8 cellular contexts compared by ENCODE assay signal in genomic region chr12:42097971-42098370, GRCh38. TPM values are rescaled to one million over a fixed set of nuclear protein-coding genes. Genes with fewer than 3 reads are reported as not detected.
DNase-seq lines count a peak whose midpoint lies in the region; ATAC-seq, FAIRE-seq and TF ChIP-seq lines count a peak whose summit lies in the region.

No MANE protein-coding gene starts in this region.

- H3K4me1 Mint-ChIP-seq in CD4-positive, CD25-positive, alpha-beta regulatory T cell: peaks cover 21 to 49% (median 38%) of the 10 kb centered on the region in 4 donors
- H3K4me1 Mint-ChIP-seq in astrocyte (ENCODE audit: low read depth, unreplicated experiment): no peaks in the 10 kb centered on the region

- no peak for FAIRE-seq in astrocyte (lab: Jason Lieb, UNC)

- no peaks in the 10 kb centered on the region for H3K27me3 Mint-ChIP-seq in CD4-positive, CD25-positive, alpha-beta regulatory T cell
- H3K27me3 Mint-ChIP-seq in astrocyte (ENCODE audit: low read depth, unreplicated experiment): no peaks in the 10 kb centered on the region

- H4K20me1 ChIP-seq in astrocyte (ENCODE audit: insufficient read depth, low read length): no peaks in the 10 kb centered on the region

- ATAC-seq in CD4-positive, CD25-positive, alpha-beta regulatory T cell (ENCODE audit: low read depth in 2 of 2): peak; percentile 74 to 84
- ATAC-seq in GM19395 (IDR thresholded peaks at IDR 0.05; ENCODE audit: unreplicated experiment): peak; percentile 92
- peak; percentile 97 for ATAC-seq in HG03432 (IDR thresholded peaks at IDR 0.05; ENCODE audit: unreplicated experiment)
- ATAC-seq in thoracic aorta (ENCODE audit: insufficient number of reproducible peaks, low FRiP score, low read depth): no peak

- no peaks in the 10 kb centered on the region for H3K79me2 ChIP-seq in astrocyte (ENCODE audit: insufficient read depth, low read length)

- no peaks in the 10 kb centered on the region for H3K36me3 ChIP-seq in CD4-positive, CD25-positive, alpha-beta regulatory T cell (ENCODE audit: control insufficient read depth, insufficient read depth, low read length)
- H3K36me3 ChIP-seq in astrocyte (ENCODE audit: insufficient read depth, low read length) (no peaks in the 10 kb centered on the region), thoracic aorta (no peaks in the 10 kb centered on the region), SJCRH30 (peaks cover 4% of the 10 kb centered on the region; the same call in 1 of the 2 replicates)

- no peaks in the 10 kb centered on the region for H3K9me3 ChIP-seq in CD4-positive, CD25-positive, alpha-beta regulatory T cell (ENCODE audit: control insufficient read depth in 2 of 2, low read length in 2 of 2)
- H3K9me3 ChIP-seq in astrocyte (ENCODE audit: insufficient read depth, low read depth, low read length) (no peaks in the 10 kb centered on the region), thoracic aorta (no peaks in the 10 kb centered on the region), SJCRH30 (replicated peaks) (no peaks in the 10 kb centered on the region)

- peak overlapping the region; percentile 0 for H2AFZ ChIP-seq in astrocyte (ENCODE audit: low read depth, low read length)

- H3K4me1 ChIP-seq in CD4-positive, CD25-positive, alpha-beta regulatory T cell (ENCODE audit: control insufficient read depth, insufficient read depth, low read length, poor library complexity, severe bottlenecking): peaks cover 35% of the 10 kb centered on the region
- H3K4me1 ChIP-seq in astrocyte (ENCODE audit: insufficient read depth, low read length) (no peaks in the 10 kb centered on the region), thoracic aorta (ENCODE audit: control insufficient read depth in 1 of 2, low read depth in 2 of 2) (peaks cover 6 to 24% of the 10 kb centered on the region in 2 donors), SJCRH30 (no peaks in the 10 kb centered on the region)

- peaks cover 6% of the 10 kb centered on the region for H3K36me3 Mint-ChIP-seq in CD4-positive, CD25-positive, alpha-beta regulatory T cell
- H3K36me3 Mint-ChIP-seq in astrocyte (ENCODE audit: low read depth, unreplicated experiment): peaks cover 6% of the 10 kb centered on the region

- no peak overlapping the region for H3K4me2 ChIP-seq in astrocyte (ENCODE audit: low read length)

- no peaks in the 10 kb centered on the region for H3K27me3 ChIP-seq in CD4-positive, CD25-positive, alpha-beta regulatory T cell (ENCODE audit: control insufficient read depth, insufficient read depth, low read length)
- H3K27me3 ChIP-seq in astrocyte (ENCODE audit: insufficient read depth, low read length) (no peaks in the 10 kb centered on the region), thoracic aorta (replicated peaks; ENCODE audit: insufficient read depth) (no peaks in the 10 kb centered on the region), SJCRH30 (no peaks in the 10 kb centered on the region)

- peak; percentile 15 to 86 (median 81) for DNase-seq in CD4-positive, CD25-positive, alpha-beta regulatory T cell
- DNase-seq in astrocyte (ENCODE audit: low read depth) (no peak), thoracic aorta (ENCODE audit: low spot score) (no peak), T1000 (lab: John Stamatoyannopoulos, UW) (no peak), SJCRH30 (no peak), NCI-H82 (lab: John Stamatoyannopoulos, UW) (no peak)

- peak overlapping the region; percentile 90 for H3K27ac ChIP-seq in CD4-positive, CD25-positive, alpha-beta regulatory T cell (ENCODE audit: insufficient read depth, low read length, poor library complexity, severe bottlenecking)
- no peak overlapping the region for H3K27ac ChIP-seq in astrocyte (ENCODE audit: low read depth, low read length)
- peak overlapping the region in 1 of 2 donors; percentile 48 for H3K27ac ChIP-seq in thoracic aorta
- no peak overlapping the region for H3K27ac ChIP-seq in SJCRH30

- no peak overlapping the region for H3K9ac ChIP-seq in astrocyte (ENCODE audit: low read length)

- H3K4me3 Mint-ChIP-seq in CD4-positive, CD25-positive, alpha-beta regulatory T cell: peak overlapping the region; percentile 82 to 92 (median 87)
- H3K4me3 Mint-ChIP-seq in astrocyte (ENCODE audit: unreplicated experiment): no peak overlapping the region

- H3K4me3 ChIP-seq in CD4-positive, CD25-positive, alpha-beta regulatory T cell (ENCODE audit: low read depth, low read length): peak overlapping the region; percentile 92
- H3K4me3 ChIP-seq in astrocyte (ENCODE audit: insufficient read depth, low read depth, low read length): no peak overlapping the region
- peak overlapping the region; percentile 55 for H3K4me3 ChIP-seq in thoracic aorta
- no peak overlapping the region for H3K4me3 ChIP-seq in SJCRH30

- H3K27ac Mint-ChIP-seq in CD4-positive, CD25-positive, alpha-beta regulatory T cell: peak overlapping the region; percentile 86 to 99 (median 98)
- H3K27ac Mint-ChIP-seq in astrocyte (ENCODE audit: unreplicated experiment): no peak overlapping the region

- no peak for TF ChIP-seq CTCF in astrocyte (IDR thresholded peaks at IDR 0.05; ENCODE audit: insufficient read depth, low read depth, low read length)
- no peak for TF ChIP-seq CTCF in thoracic aorta (IDR thresholded peaks at IDR 0.05)

- no peaks in the 10 kb centered on the region for H3K9me3 Mint-ChIP-seq in CD4-positive, CD25-positive, alpha-beta regulatory T cell
- H3K9me3 Mint-ChIP-seq in astrocyte (ENCODE audit: unreplicated experiment): no peaks in the 10 kb centered on the region

RNA-seq across cellular contexts. Expression of gene GXYLT1, which starts 46.7 kb away (rescaled TPM):
- total RNA-seq in CD4-positive, CD25-positive, alpha-beta regulatory T cell: 14.9 TPM
- 1 to 10 TPM; 3.4 to 5.2 (median 3.7) TPM for polyA plus RNA-seq in CD4-positive, CD25-positive, alpha-beta regulatory T cell
- total RNA-seq in astrocyte (21.4 and 23.1 TPM in 2 replicates), thoracic aorta (10 to 100 TPM in 1 of 2 donors, 1 to 10 TPM in 1; 7.0 to 17.9 TPM)
- 43.6 and 48.9 TPM in 2 replicates for total RNA-seq in SJCRH30 (2014; rRNA removed; shearing (Covaris generic))

Comparison
In these comparisons a context has a peak if more than half of its experiments do, and no peak if none do; other contexts are left out.
1. DNase-seq: peak in CD4-positive, CD25-positive, alpha-beta regulatory T cell (3 of 3); none in astrocyte (single experiment), thoracic aorta (single experiment), T1000 (single experiment), SJCRH30 (0 of 2) and NCI-H82 (single experiment).
2. H3K4me3 ChIP-seq: peak in CD4-positive, CD25-positive, alpha-beta regulatory T cell (single experiment) and thoracic aorta (single experiment); none in astrocyte (single experiment) and SJCRH30 (single experiment).